ENCODE assay signal across 1 cellular context in genomic region chr5:158953929-158954534, GRCh38.
TF ChIP-seq lines count a peak whose summit lies in the region.

No MANE protein-coding gene starts in this region.

TF ChIP-seq in WTC11, 78 proteins besides CTCF, POLR2A, EP300 and RAD21 (continued from another document):
- TF ChIP-seq ATF2 (CRISPR knock-in tag; IDR thresholded peaks at IDR 0.05; ENCODE audit: borderline replicate concordance, low read depth): no peak
- TF ChIP-seq E2F1 (CRISPR knock-in tag; IDR thresholded peaks at IDR 0.05): no peak
